ENCODE assay signal across 18 cellular contexts in genomic region chr3:177589041-177589650, GRCh38.
DNase-seq lines count a peak whose midpoint lies in the region; ATAC-seq and TF ChIP-seq lines count a peak whose summit lies in the region.
"Had no signal": no experiment of that assay in that cellular context is flagged by ENCODE, and none has a peak within 500 bp of the region (broad histone marks: within the 10 kb centered on the region; RNA-seq: fewer than 3 reads in every experiment).

No MANE protein-coding gene starts in this region.

- CTCF ChIA-PET in A673 (lab: Charles Lee) (no interaction called here), OCI-LY7 (lab: Charles Lee; ENCODE audit: unreplicated experiment) (interaction anchor here (1.3 kb wide), 1 partner anchor 9 kb away, joined by 3 read pairs; no protein-coding TSS in a partner anchor)

- no peak for ATAC-seq in left lung
- ATAC-seq in GM21528 (IDR thresholded peaks at IDR 0.05; ENCODE audit: low FRiP score, unreplicated experiment): no peak

- H3K9me2 ChIP-seq in OCI-LY7 (ENCODE audit: insufficient read depth, low read length): no peaks in the 10 kb centered on the region

- H3K9me3 ChIP-seq in A673 (ENCODE audit: low read depth, low read length, poor library complexity, severe bottlenecking): no peaks in the 10 kb centered on the region
- H3K9me3 ChIP-seq in left lung: no peaks in the 10 kb centered on the region
- no peaks in the 10 kb centered on the region for H3K9me3 ChIP-seq in OCI-LY7 (ENCODE audit: low read length)
- no peaks in the 10 kb centered on the region for H3K9me3 ChIP-seq in vagina
- H3K9me3 ChIP-seq: gastrocnemius medialis, tibial nerve had no signal

- H3K27me3 ChIP-seq in A673 (replicated peaks; ENCODE audit: insufficient read depth, low read depth, low read length, poor library complexity) (no peaks in the 10 kb centered on the region), left lung (no peaks in the 10 kb centered on the region), vagina (no peaks in the 10 kb centered on the region)
- H3K27me3 ChIP-seq: gastrocnemius medialis, right atrium auricular region, tibial nerve had no signal

- H3K36me3 Mint-ChIP-seq in brain: peaks cover 9% of the 10 kb centered on the region

- POLR2A ChIA-PET in A673 (lab: Charles Lee; ENCODE audit: low non-redundant PET) (no interaction called here), OCI-LY7 (lab: Charles Lee) (interaction anchor here (1.2 to 1.7 kb wide), 3 partner anchors 10 to 14 kb away, joined by 3 to 4 read pairs (median 4); no protein-coding TSS in a partner anchor)

- TF ChIP-seq POLR2A in vagina (IDR thresholded peaks at IDR 0.05): no peak

- H3K9me3 Mint-ChIP-seq in brain: peaks cover 4 to 22% (median 11%) of the 10 kb centered on the region in 5 experiments

- H3K27me3 Mint-ChIP-seq in brain: peaks cover 3% of the 10 kb centered on the region
- H3K27me3 Mint-ChIP-seq: CD4-positive, alpha-beta T cell had no signal

- H4K20me1 ChIP-seq in OCI-LY7 (ENCODE audit: insufficient read depth, low read length): no peaks in the 10 kb centered on the region

- H2AFZ ChIP-seq in OCI-LY7 (ENCODE audit: low read length): no peak overlapping the region

- intact Hi-C loops in A673 (cut with micrococcal nuclease; ENCODE audit: unreplicated experiment): no loop called here
- intact Hi-C loops in left lung (cut with DNase I): no loop called here
- intact Hi-C loops in OCI-LY7 (cut with micrococcal nuclease; ENCODE audit: unreplicated experiment): no loop called here
- intact Hi-C loops in vagina (cut with DNase I): no loop called here

- no peak for DNase-seq in A673 (ENCODE audit: low spot score)
- peak; percentile 91 for DNase-seq in NCI-H146 (lab: John Stamatoyannopoulos, UW)
- no peak for DNase-seq in left lung
- DNase-seq in activated T-cell treated with anti-CD3 and anti-CD28 coated beads, Interleukin-2, amount 50 U/mL, for 48 hours: no peak
- DNase-seq in OCI-LY7 (ENCODE audit: low spot score): no peak
- DNase-seq in vagina (ENCODE audit: extremely low spot score in 2 of 2): no peak
- DNase-seq: activated CD4-positive, alpha-beta T cell treated with anti-CD3 and anti-CD28 coated beads for 4 hours; activated gamma-delta T cell; amygdala; CD4-positive, alpha-beta T cell; gastrocnemius medialis; left cardiac atrium; nucleus accumbens; stimulated activated naive CD4-positive, alpha-beta T cell had no signal

- no peak overlapping the region for H3K4me2 ChIP-seq in OCI-LY7 (ENCODE audit: low read length)

- peaks cover 54% of the 10 kb centered on the region for H3K4me1 Mint-ChIP-seq in brain

- H3K36me3 ChIP-seq in A673 (ENCODE audit: insufficient read depth, low read length, poor library complexity, severe bottlenecking) (no peaks in the 10 kb centered on the region), left lung (no peaks in the 10 kb centered on the region), OCI-LY7 (ENCODE audit: insufficient read depth, low read length) (no peaks in the 10 kb centered on the region), vagina (no peaks in the 10 kb centered on the region)
- H3K36me3 ChIP-seq: gastrocnemius medialis, right atrium auricular region, tibial nerve had no signal

- H3K4me3 ChIP-seq in A673 (ENCODE audit: low read depth, low read length, poor library complexity, severe bottlenecking): no peak overlapping the region
- H3K4me3 ChIP-seq in left lung: no peak overlapping the region
- no peak overlapping the region for H3K4me3 ChIP-seq in OCI-LY7 (ENCODE audit: low read depth, low read length, poor library complexity, severe bottlenecking)
- no peak overlapping the region for H3K4me3 ChIP-seq in vagina
- H3K4me3 ChIP-seq: gastrocnemius medialis, right atrium auricular region, tibial nerve had no signal

- H3K4me3 Mint-ChIP-seq in brain: no peak overlapping the region
- H3K4me3 Mint-ChIP-seq: CD4-positive, alpha-beta T cell had no signal

- TF ChIP-seq CTCF in A673 (conservative IDR thresholded peaks at IDR 0.05; ENCODE audit: low read depth, low read length) (no peak), brain (conservative IDR thresholded peaks at IDR 0.05) (no peak), left lung (IDR thresholded peaks at IDR 0.05) (no peak), OCI-LY7 (conservative IDR thresholded peaks at IDR 0.05; ENCODE audit: low read length) (no peak), vagina (IDR thresholded peaks at IDR 0.05) (no peak)

- peak overlapping the region in 3 of 5 experiments; percentile 87 to 92 (median 89) for H3K27ac Mint-ChIP-seq in brain
- H3K27ac Mint-ChIP-seq: CD4-positive, alpha-beta T cell had no signal

- H3K79me2 ChIP-seq in OCI-LY7 (ENCODE audit: insufficient read depth, low read depth, low read length): no peaks in the 10 kb centered on the region

- H3K4me1 ChIP-seq in A673 (ENCODE audit: insufficient read depth, low read length, poor library complexity, severe bottlenecking) (peaks cover 24% of the 10 kb centered on the region), left lung (peaks cover 15 to 44% of the 10 kb centered on the region in 2 donors), OCI-LY7 (ENCODE audit: insufficient read depth, low read length, poor library complexity, severe bottlenecking) (no peaks in the 10 kb centered on the region), vagina (peaks cover 46% of the 10 kb centered on the region)
- H3K4me1 ChIP-seq: right atrium auricular region had no signal

- BruUV-seq in A673 (replicated peaks; lab: Mats Ljungman, UMichigan): no TSS peak
- no TSS peak for BruUV-seq in OCI-LY7 (replicated peaks; lab: Mats Ljungman, UMichigan)

- peak overlapping the region; percentile 47 for H3K27ac ChIP-seq in A673 (ENCODE audit: low read depth, low read length, poor library complexity, severe bottlenecking)
- H3K27ac ChIP-seq in left lung: peak overlapping the region; percentile 16 to 29
- H3K27ac ChIP-seq in OCI-LY7 (ENCODE audit: low read depth, low read length, poor library complexity, severe bottlenecking): no peak overlapping the region
- H3K27ac ChIP-seq in vagina: no peak overlapping the region
- H3K27ac ChIP-seq: gastrocnemius medialis, right atrium auricular region had no signal

Comparison
In these comparisons a context has a peak if more than half of its experiments do, and no peak if none do; other contexts are left out.
1. H3K27ac ChIP-seq: peak in A673 (single experiment) and left lung (2 of 2); none in OCI-LY7 (single experiment) and vagina (single experiment).